Comparison of ENCODE assay signal across 9 cellular contexts in the genomic region with DNA sequence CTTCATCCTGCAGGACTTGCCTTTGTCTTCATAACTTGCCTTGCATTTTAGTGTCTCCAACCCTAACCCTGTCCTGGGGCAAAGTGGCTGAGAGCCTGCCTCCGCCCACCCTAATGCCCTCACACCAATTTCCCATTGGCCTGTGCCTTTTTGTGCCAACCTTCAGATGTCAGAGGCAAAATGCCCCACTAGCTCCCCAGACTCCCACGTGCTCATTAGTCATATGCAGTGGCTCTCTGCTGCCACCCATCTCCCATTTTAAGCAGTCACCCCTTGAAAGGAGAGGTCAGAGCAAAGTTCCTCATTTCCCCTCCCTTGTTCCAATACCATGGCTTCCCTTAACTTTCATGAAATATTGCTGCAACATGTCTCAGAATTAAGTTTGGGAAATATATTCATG.
A peak's percentile ranks its signal among the peaks of the same experiment; 100 is the strongest.
DNase-seq lines count a peak whose midpoint lies in the region; ATAC-seq and TF ChIP-seq lines count a peak whose summit lies in the region.
"Had no signal": no experiment of that assay in that cellular context is flagged by ENCODE, and none has a peak within 500 bp of the region (broad histone marks: within the 10 kb centered on the region; RNA-seq: fewer than 3 reads in every experiment).

No MANE protein-coding gene starts in this region.

- no peak overlapping the region for H3K27ac ChIP-seq in CD8-positive, alpha-beta T cell (ENCODE audit: low read depth, low read length)
- H3K27ac ChIP-seq: parathyroid adenoma had no signal

- no peak overlapping the region for H3K27ac Mint-ChIP-seq in CD8-positive, alpha-beta T cell
- no peak overlapping the region for H3K27ac Mint-ChIP-seq in activated CD4-positive, alpha-beta memory T cell treated with anti-CD3 and anti-CD28 coated beads for 36 hours

- ATAC-seq in CD8-positive, alpha-beta T cell: no peak
- ATAC-seq in GM18907 (IDR thresholded peaks at IDR 0.05; ENCODE audit: unreplicated experiment): peak; percentile 75
- no peak for ATAC-seq in HG03135 (IDR thresholded peaks at IDR 0.05; ENCODE audit: unreplicated experiment)

- no peaks in the 10 kb centered on the region for H3K4me1 ChIP-seq in CD8-positive, alpha-beta T cell (ENCODE audit: insufficient read depth, low read length)
- H3K4me1 ChIP-seq: parathyroid adenoma had no signal

- no peaks in the 10 kb centered on the region for H3K4me1 Mint-ChIP-seq in CD8-positive, alpha-beta T cell (ENCODE audit: low read depth)
- no peaks in the 10 kb centered on the region for H3K4me1 Mint-ChIP-seq in activated CD4-positive, alpha-beta memory T cell treated with anti-CD3 and anti-CD28 coated beads for 36 hours (ENCODE audit: low read depth)

- H3K27me3 Mint-ChIP-seq in CD8-positive, alpha-beta T cell (ENCODE audit: low read depth): no peaks in the 10 kb centered on the region
- H3K27me3 Mint-ChIP-seq in activated CD4-positive, alpha-beta memory T cell treated with anti-CD3 and anti-CD28 coated beads for 36 hours: no peaks in the 10 kb centered on the region

- POLR2A ChIA-PET in CD8-positive, alpha-beta T cell (lab: Charles Lee): no interaction called here
- POLR2A ChIA-PET in activated CD4-positive, alpha-beta memory T cell treated with anti-CD3 and anti-CD28 coated beads for 36 hours (lab: Charles Lee): no interaction called here

- H3K27me3 ChIP-seq in CD8-positive, alpha-beta T cell (ENCODE audit: insufficient read depth, low read length): no peaks in the 10 kb centered on the region

- H3K9me3 Mint-ChIP-seq in CD8-positive, alpha-beta T cell: no peaks in the 10 kb centered on the region
- H3K9me3 Mint-ChIP-seq in activated CD4-positive, alpha-beta memory T cell treated with anti-CD3 and anti-CD28 coated beads for 36 hours: no peaks in the 10 kb centered on the region

- peak in 4 of 7 experiments; percentile 0 to 27 (median 5) for DNase-seq in CD8-positive, alpha-beta T cell
- DNase-seq in activated CD4-positive, alpha-beta memory T cell treated with anti-CD3 and anti-CD28 coated beads for 36 hours: peak; percentile 13
- peak; percentile 3 for DNase-seq in stimulated activated CD4-positive, alpha-beta T cell treated with anti-CD3 and anti-CD28 coated beads, Interleukin-4, amount 100 ng/mL, for 24 hours
- no peak for DNase-seq in GM19238 (ENCODE audit: insufficient read length, low spot score)
- DNase-seq in SW 1271 (lab: John Stamatoyannopoulos, UW): no peak

- intact Hi-C loops in CD8-positive, alpha-beta T cell (cut with DNase I, micrococcal nuclease): loop anchor here (1.0 to 5.0 kb wide), 3 partner anchors 336 to 716 kb away; no protein-coding TSS in a partner anchor
- intact Hi-C loops in activated CD4-positive, alpha-beta memory T cell treated with anti-CD3 and anti-CD28 coated beads for 36 hours (cut with micrococcal nuclease): loop anchor here (2.0 kb wide), 1 partner anchor 338 kb away; no protein-coding TSS in a partner anchor

- H3K4me3 ChIP-seq in CD8-positive, alpha-beta T cell (ENCODE audit: low read depth, low read length): no peak overlapping the region

- TF ChIP-seq CTCF in CD8-positive, alpha-beta T cell (IDR thresholded peaks at IDR 0.05): no peak
- peak; percentile 52 for TF ChIP-seq CTCF in LNCAP (IDR thresholded peaks at IDR 0.05)

- no peaks in the 10 kb centered on the region for H3K36me3 Mint-ChIP-seq in CD8-positive, alpha-beta T cell
- H3K36me3 Mint-ChIP-seq in activated CD4-positive, alpha-beta memory T cell treated with anti-CD3 and anti-CD28 coated beads for 36 hours: no peaks in the 10 kb centered on the region

- CTCF ChIA-PET in CD8-positive, alpha-beta T cell (lab: Charles Lee): interaction anchor here (0.6 kb wide), 1 partner anchor 51 kb away, joined by 3 read pairs; no protein-coding TSS in a partner anchor
- CTCF ChIA-PET in activated CD4-positive, alpha-beta memory T cell treated with anti-CD3 and anti-CD28 coated beads for 36 hours (lab: Charles Lee): interaction anchor here (0.6 to 1.0 kb wide), 4 partner anchors 24 to 338 kb away, joined by 3 to 4 read pairs (median 3); no protein-coding TSS in a partner anchor

- no peak overlapping the region for H3K4me3 Mint-ChIP-seq in CD8-positive, alpha-beta T cell
- H3K4me3 Mint-ChIP-seq in activated CD4-positive, alpha-beta memory T cell treated with anti-CD3 and anti-CD28 coated beads for 36 hours: no peak overlapping the region

- no peaks in the 10 kb centered on the region for H3K9me3 ChIP-seq in CD8-positive, alpha-beta T cell (ENCODE audit: low read length)

- H3K36me3 ChIP-seq in CD8-positive, alpha-beta T cell (ENCODE audit: insufficient read depth, low read length): no peaks in the 10 kb centered on the region

Comparison
In these comparisons a context has a peak if more than half of its experiments do, and no peak if none do; other contexts are left out.
1. DNase-seq: peak in CD8-positive, alpha-beta T cell (4 of 7), activated CD4-positive, alpha-beta memory T cell treated with anti-CD3 and anti-CD28 coated beads for 36 hours (single experiment) and stimulated activated CD4-positive, alpha-beta T cell treated with anti-CD3 and anti-CD28 coated beads, Interleukin-4, amount 100 ng/mL, for 24 hours (single experiment); none in GM19238 (single experiment) and SW 1271 (0 of 2).